ENCODE assay signal across 21 cellular contexts in the genomic region with DNA sequence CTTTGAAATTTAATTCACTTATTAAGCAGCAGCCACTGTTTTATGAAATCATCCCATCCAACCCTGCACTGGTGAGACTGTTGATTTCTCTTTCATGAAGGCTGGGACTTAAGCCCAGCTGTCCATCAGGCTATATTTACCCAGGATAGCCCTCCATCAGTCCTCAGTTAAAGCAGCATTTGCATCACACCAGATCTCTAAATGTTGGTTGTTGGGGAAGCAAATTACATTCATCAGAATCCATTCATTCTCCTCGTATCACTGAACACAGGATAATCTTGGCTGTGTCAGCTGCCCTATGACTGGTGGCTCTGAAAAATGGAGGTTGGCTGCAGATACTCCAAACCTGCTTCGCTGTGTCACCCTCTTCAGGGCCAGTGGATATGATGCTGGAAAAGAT.
"Had no signal": no experiment of that assay in that cellular context is flagged by ENCODE, and none has a peak within 500 bp of the region (broad histone marks: within the 10 kb centered on the region; RNA-seq: fewer than 3 reads in every experiment).

No MANE protein-coding gene starts in this region.

- H3K36me3 Mint-ChIP-seq: activated CD4-positive, alpha-beta memory T cell treated with anti-CD3 and anti-CD28 coated beads for 36 hours; activated naive CD8-positive, alpha-beta T cell treated with anti-CD3 and anti-CD28 coated beads for 36 hours; naive thymus-derived CD8-positive, alpha-beta T cell had no signal

- DNase-seq: activated CD4-positive, alpha-beta memory T cell treated with anti-CD3 and anti-CD28 coated beads for 36 hours; activated CD4-positive, alpha-beta T cell treated with anti-CD3 and anti-CD28 coated beads for 48 hours; activated naive CD4-positive, alpha-beta T cell treated with Interleukin-2 at 50 U/mL for 16 hours; activated naive CD8-positive, alpha-beta T cell treated with anti-CD3 and anti-CD28 coated beads for 36 hours; activated T-cell treated with anti-CD3 and anti-CD28 coated beads, Interleukin-2, amount 50 U/mL, for 48 hours; cortex of kidney; heart left ventricle; left colon; lower lobe of right lung; naive thymus-derived CD8-positive, alpha-beta T cell; retina; sigmoid colon; stimulated activated CD4-positive, alpha-beta T cell treated with anti-CD3 and anti-CD28 coated beads, Interleukin-2, amount 100 ng/mL, for 48 hours; stimulated activated CD8-positive, alpha-beta memory T cell treated with anti-CD3 and anti-CD28 coated beads, Interleukin-4, amount 100 ng/mL, for 48 hours; stimulated activated naive CD4-positive, alpha-beta T cell; T-helper 9 cell; testis; trophoblast cell had no signal

- H3K4me3 ChIP-seq: heart left ventricle, lower lobe of right lung, sigmoid colon, testis, vagina had no signal

- H3K27me3 Mint-ChIP-seq: activated CD4-positive, alpha-beta memory T cell treated with anti-CD3 and anti-CD28 coated beads for 36 hours; activated naive CD8-positive, alpha-beta T cell treated with anti-CD3 and anti-CD28 coated beads for 36 hours; naive thymus-derived CD8-positive, alpha-beta T cell had no signal

- H3K36me3 ChIP-seq: heart left ventricle, lower lobe of right lung, sigmoid colon, vagina had no signal

- H3K9me3 ChIP-seq: heart left ventricle, lower lobe of right lung, sigmoid colon, testis, vagina had no signal

- H3K4me3 Mint-ChIP-seq: activated CD4-positive, alpha-beta memory T cell treated with anti-CD3 and anti-CD28 coated beads for 36 hours; activated naive CD8-positive, alpha-beta T cell treated with anti-CD3 and anti-CD28 coated beads for 36 hours; naive thymus-derived CD8-positive, alpha-beta T cell; WTC11 had no signal

- H3K4me1 Mint-ChIP-seq: activated naive CD8-positive, alpha-beta T cell treated with anti-CD3 and anti-CD28 coated beads for 36 hours had no signal

- H3K27ac Mint-ChIP-seq: activated CD4-positive, alpha-beta memory T cell treated with anti-CD3 and anti-CD28 coated beads for 36 hours; activated naive CD8-positive, alpha-beta T cell treated with anti-CD3 and anti-CD28 coated beads for 36 hours; naive thymus-derived CD8-positive, alpha-beta T cell; progenitor cell of endocrine pancreas; WTC11 had no signal

- H3K27me3 ChIP-seq: heart left ventricle, sigmoid colon, testis, vagina had no signal

- H3K4me1 ChIP-seq: heart left ventricle, lower lobe of right lung, sigmoid colon, testis, vagina had no signal
